In the genomic region with DNA sequence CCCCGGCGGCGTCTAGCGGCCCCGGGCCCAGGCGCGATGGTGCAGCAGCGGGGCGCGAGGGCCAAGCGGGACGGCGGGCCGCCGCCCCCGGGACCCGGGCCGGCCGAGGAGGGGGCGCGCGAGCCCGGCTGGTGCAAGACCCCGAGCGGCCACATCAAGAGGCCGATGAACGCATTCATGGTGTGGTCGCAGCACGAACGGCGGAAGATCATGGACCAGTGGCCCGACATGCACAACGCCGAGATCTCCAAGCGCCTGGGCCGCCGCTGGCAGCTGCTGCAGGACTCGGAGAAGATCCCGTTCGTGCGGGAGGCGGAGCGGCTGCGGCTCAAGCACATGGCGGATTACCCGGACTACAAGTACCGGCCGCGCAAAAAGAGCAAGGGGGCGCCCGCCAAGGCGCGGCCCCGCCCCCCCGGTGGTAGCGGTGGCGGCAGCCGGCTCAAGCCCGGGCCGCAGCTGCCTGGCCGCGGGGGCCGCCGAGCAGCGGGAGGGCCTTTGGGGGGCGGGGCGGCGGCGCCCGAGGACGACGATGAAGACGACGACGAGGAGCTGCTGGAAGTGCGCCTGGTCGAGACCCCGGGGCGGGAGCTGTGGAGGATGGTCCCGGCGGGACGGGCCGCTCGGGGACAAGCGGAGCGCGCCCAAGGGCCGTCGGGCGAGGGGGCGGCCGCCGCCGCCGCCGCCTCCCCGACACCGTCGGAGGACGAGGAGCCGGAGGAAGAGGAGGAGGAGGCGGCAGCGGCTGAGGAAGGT, we compare ENCODE assay signal across 8 cellular contexts. TPM values are rescaled to one million over a fixed set of nuclear protein-coding genes. Genes with fewer than 3 reads are reported as not detected.
A peak's percentile ranks its signal among the peaks of the same experiment; 100 is the strongest.
DNase-seq lines count a peak whose midpoint lies in the region; ATAC-seq and TF ChIP-seq lines count a peak whose summit lies in the region.

No MANE protein-coding gene starts in this region.

- H3K36me3 ChIP-seq in subcutaneous abdominal adipose tissue (ENCODE audit: control insufficient read depth in 5 of 5, insufficient read depth in 5 of 5, low read length in 5 of 5) = no peaks in the 10 kb centered on the region

- TF ChIP-seq POLR2A in erythroblast (IDR thresholded peaks at IDR 0.05; ENCODE audit: low read length) = no peak

- H3K4me1 ChIP-seq in mononuclear cell (ENCODE audit: insufficient read depth, low read length) = peaks cover 38% of the 10 kb centered on the region
- H3K4me1 ChIP-seq in subcutaneous abdominal adipose tissue (ENCODE audit: control insufficient read depth in 5 of 5, insufficient read depth in 5 of 5, low read length in 5 of 5) = peaks cover 0 to 37% (median 29%) of the 10 kb centered on the region in 5 donors

- H3K27me3 ChIP-seq in mononuclear cell (ENCODE audit: insufficient read depth, low read length) = no peaks in the 10 kb centered on the region
- no peaks in the 10 kb centered on the region for H3K27me3 ChIP-seq in subcutaneous abdominal adipose tissue (ENCODE audit: control insufficient read depth in 5 of 5, insufficient read depth in 4 of 5, low read length in 5 of 5)

- H3K4me3 ChIP-seq in mononuclear cell (ENCODE audit: low read length) (peak overlapping the region; percentile 59), subcutaneous abdominal adipose tissue (ENCODE audit: low read depth in 1 of 5, low read length in 5 of 5) (peak overlapping the region in 4 of 5 donors; percentile 64 to 84 (median 82))

- peak; percentile 40 for DNase-seq in DMS153 treated with DMSO at 0.1 percent for 48 hours (lab: John Stamatoyannopoulos, UW; ENCODE audit: unreplicated experiment)
- peak; percentile 30 for DNase-seq in NCI-H524 treated with DMSO at 0.1 percent for 48 hours (lab: John Stamatoyannopoulos, UW)
- DNase-seq in activated T-cell treated with anti-CD3 and anti-CD28 coated beads for 48 hours (ENCODE audit: low read depth) = peak; percentile 50
- peak; percentile 71 to 73 for DNase-seq in erythroblast (lab: John Stamatoyannopoulos, UW)
- DNase-seq in NCI-H187 treated with DMSO at 0.1 percent for 48 hours (lab: John Stamatoyannopoulos, UW) = no peak

- H3K9me3 ChIP-seq in mononuclear cell (ENCODE audit: low read depth, low read length) (no peaks in the 10 kb centered on the region), subcutaneous abdominal adipose tissue (ENCODE audit: control insufficient read depth in 5 of 5, low read length in 5 of 5) (no peaks in the 10 kb centered on the region)

- peak; percentile 7 for ATAC-seq in HG02759 (IDR thresholded peaks at IDR 0.05; ENCODE audit: unreplicated experiment)

- H3K27ac ChIP-seq in subcutaneous abdominal adipose tissue (ENCODE audit: low read depth, low read length) = peak overlapping the region; percentile 6

- no peak overlapping the region for H3K9ac ChIP-seq in subcutaneous abdominal adipose tissue (ENCODE audit: low read length in 5 of 5)

RNA-seq across cellular contexts. Expression of a gene that starts 0.7 kb away (rescaled TPM):
- 1.3 TPM for total RNA-seq in mononuclear cell

RNA-seq across cellular contexts. Expression of a gene that starts 20.8 kb away (rescaled TPM):
- 0.63 TPM for total RNA-seq in mononuclear cell

RNA-seq across cellular contexts. Expression of a gene that starts 28.7 kb away (rescaled TPM):
- 16.8 TPM for total RNA-seq in mononuclear cell

RNA-seq across cellular contexts. Expression of a gene that starts 35.5 kb away (rescaled TPM):
- total RNA-seq in mononuclear cell = 0.73 TPM

RNA-seq across cellular contexts. Expression of a gene that starts 54.5 kb away (rescaled TPM):
- 4.8 TPM for total RNA-seq in mononuclear cell
